ENCODE assay signal across 26 cellular contexts in the genomic region with DNA sequence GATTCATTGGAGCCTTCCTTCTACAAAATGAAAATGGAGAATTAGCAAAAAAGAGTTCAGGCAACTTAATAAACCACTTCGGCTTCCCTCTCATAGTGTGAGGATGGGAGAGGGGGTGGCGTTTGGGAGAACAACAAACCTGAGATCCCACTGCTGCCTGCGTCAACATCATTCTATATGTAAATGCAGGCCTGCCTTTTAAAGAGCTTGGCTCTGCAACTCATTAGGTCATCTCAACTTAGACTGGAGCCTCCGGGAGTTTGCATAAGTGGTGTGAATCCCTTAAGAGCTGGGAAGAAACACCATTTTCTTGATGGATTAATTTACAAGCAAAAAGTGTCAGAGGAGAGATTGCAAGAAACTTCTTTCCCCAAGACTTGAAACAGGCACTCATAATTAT.
"Had no signal": no experiment of that assay in that cellular context is flagged by ENCODE, and none has a peak within 500 bp of the region (broad histone marks: within the 10 kb centered on the region; RNA-seq: fewer than 3 reads in every experiment).

No MANE protein-coding gene starts in this region.

- H3K4me3 Mint-ChIP-seq: activated CD4-positive, alpha-beta T cell treated with anti-CD3 and anti-CD28 coated beads, Interleukin-2, amount 10 ng/mL, durations not matched to agents 24 days and 14 days; activated naive CD8-positive, alpha-beta T cell treated with anti-CD3 and anti-CD28 coated beads, Interleukin-2, amount 50 U/mL, for 24 hours; activated T-cell treated with anti-CD3 and anti-CD28 coated beads, Interleukin-2, amount 50 U/mL, for 4 hours had no signal

- H3K4me1 ChIP-seq: ascending aorta, body of pancreas, SJSA1 had no signal

- H3K4me1 Mint-ChIP-seq: activated CD4-positive, alpha-beta T cell treated with anti-CD3 and anti-CD28 coated beads, Interleukin-2, amount 10 ng/mL, durations not matched to agents 24 days and 14 days; activated naive CD8-positive, alpha-beta T cell treated with anti-CD3 and anti-CD28 coated beads, Interleukin-2, amount 50 U/mL, for 24 hours had no signal

- H3K36me3 ChIP-seq: ascending aorta, MG63, SJSA1 had no signal

- H3K4me3 ChIP-seq: ascending aorta, body of pancreas, MG63, SJSA1 had no signal

- H3K9me3 Mint-ChIP-seq: activated CD4-positive, alpha-beta T cell treated with anti-CD3 and anti-CD28 coated beads, Interleukin-2, amount 10 ng/mL, durations not matched to agents 24 days and 14 days; activated T-cell treated with anti-CD3 and anti-CD28 coated beads, Interleukin-2, amount 50 U/mL, for 4 hours had no signal

- H3K27me3 Mint-ChIP-seq: activated CD4-positive, alpha-beta T cell treated with anti-CD3 and anti-CD28 coated beads, Interleukin-2, amount 10 ng/mL, durations not matched to agents 24 days and 14 days; activated naive CD8-positive, alpha-beta T cell treated with anti-CD3 and anti-CD28 coated beads, Interleukin-2, amount 50 U/mL, for 24 hours had no signal

- H3K9me3 ChIP-seq: ascending aorta, body of pancreas, MG63, SJSA1 had no signal

- H3K27ac Mint-ChIP-seq: activated CD4-positive, alpha-beta T cell treated with anti-CD3 and anti-CD28 coated beads, Interleukin-2, amount 10 ng/mL, durations not matched to agents 24 days and 14 days; activated naive CD4-positive, alpha-beta T cell treated with anti-CD3 and anti-CD28 coated beads, Interleukin-2, amount 50 U/mL, for 72 hours; activated naive CD8-positive, alpha-beta T cell treated with anti-CD3 and anti-CD28 coated beads, Interleukin-2, amount 50 U/mL, for 24 hours had no signal

- ATAC-seq: activated naive CD4-positive, alpha-beta T cell treated with anti-CD3 and anti-CD28 coated beads, Interleukin-2, amount 50 U/mL, for 72 hours; activated naive CD8-positive, alpha-beta T cell treated with anti-CD3 and anti-CD28 coated beads, Interleukin-2, amount 50 U/mL, for 24 hours; activated T-cell treated with anti-CD3 and anti-CD28 coated beads, Interleukin-2, amount 50 U/mL, for 4 hours; body of pancreas; PC-3; SK-N-SH treated with all-trans-retinoic acid at 6 μM for 48 hours had no signal

- DNase-seq: activated CD4-positive, alpha-beta T cell treated with anti-CD3 and anti-CD28 coated beads for 1 hour; activated CD4-positive, alpha-beta T cell treated with anti-CD3 and anti-CD28 coated beads, Interleukin-2, amount 10 ng/mL, durations not matched to agents 24 days and 14 days; activated CD4-positive, alpha-beta T cell treated with anti-CD3 and anti-CD28 coated beads, Interleukin-2, amount 50 U/mL, for 48 hours; activated CD8-positive, alpha-beta memory T cell treated with anti-CD3 and anti-CD28 coated beads for 24 hours; activated effector memory CD4-positive, alpha-beta T cell treated with anti-CD3 and anti-CD28 coated beads, Interleukin-2, amount 50 U/mL, for 16 hours; activated naive CD4-positive, alpha-beta T cell treated with Interleukin-2 at 50 U/mL for 16 hours; activated naive CD8-positive, alpha-beta T cell treated with anti-CD3 and anti-CD28 coated beads, Interleukin-2, amount 50 U/mL, for 24 hours; activated T-cell treated with anti-CD3 and anti-CD28 coated beads, Interleukin-2, amount 50 U/mL, for 4 hours; amniotic stem cell; body of pancreas; central memory CD4-positive, alpha-beta T cell; MG63; MV-4-11; NCI-H1092 treated with DMSO at 0.1 percent for 48 hours; NCI-H1417 treated with DMSO at 0.1 percent for 48 hours; NCI-H1694; NCI-H2029 treated with DMSO at 0.1 percent for 48 hours; NCI-H345; NCI-H510A; PC-3; SHP77; SW 1271 had no signal

- H3K27me3 ChIP-seq: ascending aorta, body of pancreas, MG63, SJSA1 had no signal

- H3K27ac ChIP-seq: ascending aorta, body of pancreas, SJSA1 had no signal
